ENCODE assay signal across 1 cellular context in the genomic region with DNA sequence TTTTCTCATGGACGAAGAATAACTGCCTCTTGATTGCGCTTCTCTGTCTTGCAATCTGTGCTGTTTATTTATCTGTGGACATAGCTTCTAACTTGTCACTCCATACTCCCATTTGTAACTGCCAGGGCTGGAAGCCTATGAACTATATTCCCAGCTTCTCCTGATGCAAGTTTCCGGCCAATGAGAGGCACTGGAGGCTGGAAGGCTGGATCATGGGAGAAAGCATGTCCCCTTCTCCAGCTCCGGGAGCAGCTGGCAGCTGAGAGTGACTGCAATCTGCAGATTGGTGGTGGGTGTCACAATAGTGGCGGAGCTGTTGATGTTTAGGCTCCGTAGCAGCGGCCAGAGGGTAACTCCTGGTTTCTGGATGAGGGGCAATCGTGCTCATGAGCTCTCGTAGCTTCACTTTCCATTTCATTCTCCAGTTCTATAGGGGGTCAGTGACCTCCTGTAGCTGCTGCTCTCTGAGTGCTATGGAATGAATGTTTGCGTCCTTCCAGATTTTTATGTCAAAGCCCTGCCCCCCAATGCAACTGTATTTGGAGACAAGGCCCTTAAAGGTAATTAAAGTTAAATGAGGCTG.
TF ChIP-seq lines count a peak whose summit lies in the region.

No MANE protein-coding gene starts in this region.

TF ChIP-seq in SK-N-SH treated with all-trans-retinoic acid at 6 μM for 48 hours, 23 proteins besides CTCF, POLR2A, EP300 and RAD21 (continued from another document):
- TF ChIP-seq, protein P1, sequence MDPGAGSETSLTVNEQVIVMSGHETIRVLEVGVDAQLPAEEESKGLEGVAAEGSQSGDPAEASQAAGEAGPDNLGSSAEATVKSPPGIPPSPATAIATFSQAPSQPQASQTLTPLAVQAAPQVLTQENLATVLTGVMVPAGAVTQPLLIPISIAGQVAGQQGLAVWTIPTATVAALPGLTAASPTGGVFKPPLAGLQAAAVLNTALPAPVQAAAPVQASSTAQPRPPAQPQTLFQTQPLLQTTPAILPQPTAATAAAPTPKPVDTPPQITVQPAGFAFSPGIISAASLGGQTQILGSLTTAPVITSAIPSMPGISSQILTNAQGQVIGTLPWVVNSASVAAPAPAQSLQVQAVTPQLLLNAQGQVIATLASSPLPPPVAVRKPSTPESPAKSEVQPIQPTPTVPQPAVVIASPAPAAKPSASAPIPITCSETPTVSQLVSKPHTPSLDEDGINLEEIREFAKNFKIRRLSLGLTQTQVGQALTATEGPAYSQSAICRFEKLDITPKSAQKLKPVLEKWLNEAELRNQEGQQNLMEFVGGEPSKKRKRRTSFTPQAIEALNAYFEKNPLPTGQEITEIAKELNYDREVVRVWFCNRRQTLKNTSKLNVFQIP (CRISPR knock-in tag; IDR thresholded peaks at IDR 0.05; ENCODE audit: borderline replicate concordance, low read depth), result no peak
- TF ChIP-seq TOX (CRISPR knock-in tag; IDR thresholded peaks at IDR 0.05; ENCODE audit: borderline replicate concordance) (no peak), SNAI2 (CRISPR knock-in tag; IDR thresholded peaks at IDR 0.05) (no peak), ZNF8 (CRISPR knock-in tag; IDR thresholded peaks at IDR 0.05) (no peak), ESRRG (CRISPR knock-in tag; IDR thresholded peaks at IDR 0.05) (no peak), ZFP3 (CRISPR knock-in tag; IDR thresholded peaks at IDR 0.05) (no peak), TSHZ2 (CRISPR knock-in tag; IDR thresholded peaks at IDR 0.05) (no peak), ISL1 (CRISPR knock-in tag; IDR thresholded peaks at IDR 0.05) (no peak), ZC3H10 (CRISPR knock-in tag; IDR thresholded peaks at IDR 0.05) (no peak), ZFP30 (CRISPR knock-in tag; IDR thresholded peaks at IDR 0.05) (no peak), ZNF565 (CRISPR knock-in tag; conservative IDR thresholded peaks at IDR 0.05; ENCODE audit: low read depth) (no peak), CSRNP3 (CRISPR knock-in tag; IDR thresholded peaks at IDR 0.05) (no peak), CREB5 (CRISPR knock-in tag; IDR thresholded peaks at IDR 0.05; ENCODE audit: low read depth) (no peak), ZNF70 (CRISPR knock-in tag; IDR thresholded peaks at IDR 0.05) (no peak)
